1 cellular context compared by ENCODE assay signal in the genomic region with DNA sequence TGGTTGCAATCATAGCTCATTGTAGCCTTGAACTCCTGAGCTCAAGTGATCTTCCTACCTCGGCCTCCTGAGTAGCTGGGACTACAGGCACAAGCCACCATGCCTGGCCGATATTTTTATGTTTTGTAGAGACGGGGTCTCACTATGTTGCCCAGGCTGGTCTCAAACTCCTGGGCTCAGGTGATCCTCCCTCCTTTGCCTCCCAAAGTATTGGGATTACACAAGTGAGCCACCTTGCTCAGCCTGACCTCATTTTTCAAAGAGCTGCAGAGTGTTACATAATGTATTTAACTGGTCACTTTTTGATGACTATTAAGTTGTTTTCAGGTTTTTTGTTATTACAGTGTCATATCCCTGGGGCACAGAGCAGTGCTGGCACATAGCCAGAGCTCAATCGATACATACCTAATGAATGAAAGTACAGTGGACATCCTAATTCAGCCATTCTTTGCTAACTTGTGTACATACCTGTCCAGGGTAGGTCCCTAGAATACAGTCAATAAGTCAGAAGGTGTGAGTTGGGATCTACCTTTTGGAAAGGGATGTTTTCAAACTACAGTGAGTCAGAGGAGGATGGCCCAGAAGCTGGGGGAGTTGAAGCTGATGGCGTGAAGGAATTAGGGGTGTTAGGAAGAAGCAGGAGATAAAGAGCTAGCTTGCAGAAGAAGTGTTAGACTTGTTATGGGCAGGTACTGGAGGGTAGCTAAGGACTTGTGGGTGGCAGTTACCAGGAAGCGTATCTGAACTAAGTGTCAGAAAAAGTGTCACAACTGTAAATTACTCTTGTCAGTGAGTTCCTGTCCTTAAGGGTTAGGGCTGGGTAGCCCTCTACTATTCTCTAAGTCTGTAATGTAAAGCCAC.
TF ChIP-seq lines count a peak whose summit lies in the region.

No MANE protein-coding gene starts in this region.

TF ChIP-seq in GM12878, 131 proteins besides CTCF, POLR2A, EP300 and RAD21:
- no peak for TF ChIP-seq STAT1 (conservative IDR thresholded peaks at IDR 0.05)
- TF ChIP-seq SREBF1 (IDR thresholded peaks at IDR 0.05; ENCODE audit: low read length), result no peak
- TF ChIP-seq NFIC (IDR thresholded peaks at IDR 0.05; ENCODE audit: low read depth, low read length), result no peak
- TF ChIP-seq POU2F2 (IDR thresholded peaks at IDR 0.05; ENCODE audit: borderline replicate concordance, low read depth, low read length), result no peak
- no peak for TF ChIP-seq NFXL1 (IDR thresholded peaks at IDR 0.05; ENCODE audit: borderline replicate concordance)
